ENCODE assay signal across 8 cellular contexts in the genomic region with DNA sequence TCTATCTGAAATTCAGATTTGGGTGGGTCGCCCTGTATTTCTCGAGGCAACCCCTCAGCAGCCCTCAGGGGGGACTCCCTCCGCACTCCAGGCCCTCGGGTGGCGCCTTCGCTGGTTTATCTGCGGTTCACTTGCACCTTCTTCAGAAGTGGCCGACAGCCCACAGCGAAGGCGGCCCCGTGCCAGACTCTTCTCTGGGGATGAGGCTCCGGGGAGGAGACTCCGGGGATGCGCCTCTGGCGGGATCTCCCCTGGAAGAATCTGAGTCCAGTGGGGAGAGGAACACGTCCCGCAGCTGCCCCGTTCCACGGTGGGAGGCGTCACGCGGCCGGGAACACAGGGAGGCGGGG.
DNase-seq lines count a peak whose midpoint lies in the region; ATAC-seq and TF ChIP-seq lines count a peak whose summit lies in the region.

No MANE protein-coding gene starts in this region.

- no CpG with 5 or more reads among the region's 24 CpGs for WGBS in iPS DF 6.9 (ENCODE audit: insufficient coverage, insufficient read length)
- 8% methylated on average over 23 of the region's 24 CpGs for WGBS in smooth muscle cell (ENCODE audit: low lambda C conversion rate)

- H3K27me3 ChIP-seq in H7 (ENCODE audit: control insufficient read depth, insufficient read depth, low read length) (peaks cover 12% of the 10 kb centered on the region), MM.1S (replicated peaks; ENCODE audit: insufficient read depth, low read length) (peaks cover 4% of the 10 kb centered on the region), iPS DF 6.9 (ENCODE audit: control insufficient read depth, insufficient read depth, low read length) (peaks cover 3% of the 10 kb centered on the region; the same call in 1 of the 2 replicates), smooth muscle cell (ENCODE audit: low read depth) (no peaks in the 10 kb centered on the region)

- H3K79me2 ChIP-seq in MM.1S (ENCODE audit: low read length) = no peaks in the 10 kb centered on the region
- H3K79me2 ChIP-seq in smooth muscle cell (ENCODE audit: low read depth) = no peaks in the 10 kb centered on the region

- H2AFZ ChIP-seq in MM.1S (ENCODE audit: low read length) = peak overlapping the region; percentile 100
- peak overlapping the region; percentile 100 for H2AFZ ChIP-seq in smooth muscle cell (ENCODE audit: low read depth)

- H3K4me1 ChIP-seq in MM.1S (ENCODE audit: low read length) (no peaks in the 10 kb centered on the region), iPS DF 6.9 (ENCODE audit: control insufficient read depth, insufficient read depth, low read length) (no peaks in the 10 kb centered on the region; the same call in 1 of the 2 replicates), smooth muscle cell (ENCODE audit: low read depth) (no peaks in the 10 kb centered on the region)

- H3K9me2 ChIP-seq in MM.1S (replicated peaks; ENCODE audit: insufficient read depth, low read length) = no peaks in the 10 kb centered on the region

- peak; percentile 44 to 55 for ATAC-seq in activated naive CD4-positive, alpha-beta T cell treated with anti-CD3 and anti-CD28 coated beads, Interleukin-2, amount 50 U/mL, for 72 hours

- H3K4me3 ChIP-seq in GM12864 (ENCODE audit: low read depth, low read length) (peak overlapping the region; percentile 66), H7 (ENCODE audit: insufficient read depth, low read depth, low read length) (peak overlapping the region; percentile 54), MM.1S (ENCODE audit: low read length) (peak overlapping the region; percentile 74), iPS DF 6.9 (ENCODE audit: low read length) (peak overlapping the region; percentile 56; the same call in 1 of the 2 replicates), smooth muscle cell (peak overlapping the region; percentile 65)

- no peaks in the 10 kb centered on the region for H4K20me1 ChIP-seq in MM.1S (ENCODE audit: insufficient read depth, low read length)
- H4K20me1 ChIP-seq in smooth muscle cell (ENCODE audit: low read depth) = no peaks in the 10 kb centered on the region

- H3K9ac ChIP-seq in MM.1S (ENCODE audit: low read length) = peak overlapping the region; percentile 49; the same call in 1 of the 2 replicates
- peak overlapping the region; percentile 67 for H3K9ac ChIP-seq in smooth muscle cell (ENCODE audit: low read depth)

- H3K27ac ChIP-seq in MM.1S (ENCODE audit: low read length) (no peak overlapping the region), iPS DF 6.9 (ENCODE audit: low read length) (no peak overlapping the region), smooth muscle cell (ENCODE audit: low read depth) (no peak overlapping the region)

- DNase-seq in GM12864 (ENCODE audit: low read depth) = no peak
- no peak for DNase-seq in H7
- DNase-seq in MM.1S = peak; percentile 6
- DNase-seq in activated naive CD4-positive, alpha-beta T cell treated with anti-CD3 and anti-CD28 coated beads, Interleukin-2, amount 50 U/mL, for 72 hours (ENCODE audit: low spot score in 2 of 2) = peak in 1 of 2 donors; percentile 41
- DNase-seq in iPS DF 6.9 (ENCODE audit: low read depth, low spot score) = no peak
- peak; percentile 63 for DNase-seq in smooth muscle cell (lab: John Stamatoyannopoulos, UW; ENCODE audit: unreplicated experiment)
- DNase-seq in GDM1 (lab: John Stamatoyannopoulos, UW) = no peak
- no peak for DNase-seq in KG1 (lab: John Stamatoyannopoulos, UW)

- peak overlapping the region; percentile 96 for H3K4me2 ChIP-seq in MM.1S (ENCODE audit: low read depth, low read length)
- peak overlapping the region; percentile 93 for H3K4me2 ChIP-seq in smooth muscle cell

- peak overlapping the region in 1 of 2 donors; percentile 37 for H3K27ac Mint-ChIP-seq in activated naive CD4-positive, alpha-beta T cell treated with anti-CD3 and anti-CD28 coated beads, Interleukin-2, amount 50 U/mL, for 72 hours

- H3F3A ChIP-seq in MM.1S (ENCODE audit: insufficient read depth, low read length) (no peaks in the 10 kb centered on the region), smooth muscle cell (ENCODE audit: low read depth) (no peaks in the 10 kb centered on the region)

- no peaks in the 10 kb centered on the region for H3K36me3 Mint-ChIP-seq in activated naive CD4-positive, alpha-beta T cell treated with anti-CD3 and anti-CD28 coated beads, Interleukin-2, amount 50 U/mL, for 72 hours

- H3K9me3 ChIP-seq in MM.1S (replicated peaks; ENCODE audit: insufficient read depth, low read length) = no peaks in the 10 kb centered on the region
- H3K9me3 ChIP-seq in iPS DF 6.9 (ENCODE audit: control insufficient read depth, insufficient read depth, low read length) = no peaks in the 10 kb centered on the region
- no peaks in the 10 kb centered on the region for H3K9me3 ChIP-seq in smooth muscle cell (replicated peaks; ENCODE audit: low read depth)

- no peaks in the 10 kb centered on the region for H3K36me3 ChIP-seq in H7 (replicated peaks; ENCODE audit: control insufficient read depth, insufficient read depth, low read length)
- H3K36me3 ChIP-seq in MM.1S (replicated peaks; ENCODE audit: insufficient read depth, low read length) = no peaks in the 10 kb centered on the region
- no peaks in the 10 kb centered on the region for H3K36me3 ChIP-seq in iPS DF 6.9 (ENCODE audit: control insufficient read depth, insufficient read depth, low read length)
- H3K36me3 ChIP-seq in smooth muscle cell (ENCODE audit: low read depth) = no peaks in the 10 kb centered on the region

- no peaks in the 10 kb centered on the region for H3K9me3 Mint-ChIP-seq in activated naive CD4-positive, alpha-beta T cell treated with anti-CD3 and anti-CD28 coated beads, Interleukin-2, amount 50 U/mL, for 72 hours

- TF ChIP-seq CTCF in GM12864 (IDR thresholded peaks at IDR 0.05; ENCODE audit: low read depth, low read length, missing control alignments) (peak; percentile 10), MM.1S (IDR thresholded peaks at IDR 0.05; ENCODE audit: low read length) (no peak), smooth muscle cell (IDR thresholded peaks at IDR 0.05; ENCODE audit: borderline replicate concordance, insufficient read depth, poor library complexity, severe bottlenecking) (no peak)

Comparison
In these comparisons a context has a peak if more than half of its experiments do, and no peak if none do; other contexts are left out.
1. DNase-seq: peak in MM.1S (single experiment) and smooth muscle cell (single experiment); none in GM12864 (single experiment), H7 (single experiment), iPS DF 6.9 (single experiment), GDM1 (single experiment) and KG1 (single experiment).
2. Peak in every context shown above with its lines, with median percentiles within 50 percentile points of each other: H3K4me3 ChIP-seq.